ENCODE assay signal across 8 cellular contexts in the genomic region with DNA sequence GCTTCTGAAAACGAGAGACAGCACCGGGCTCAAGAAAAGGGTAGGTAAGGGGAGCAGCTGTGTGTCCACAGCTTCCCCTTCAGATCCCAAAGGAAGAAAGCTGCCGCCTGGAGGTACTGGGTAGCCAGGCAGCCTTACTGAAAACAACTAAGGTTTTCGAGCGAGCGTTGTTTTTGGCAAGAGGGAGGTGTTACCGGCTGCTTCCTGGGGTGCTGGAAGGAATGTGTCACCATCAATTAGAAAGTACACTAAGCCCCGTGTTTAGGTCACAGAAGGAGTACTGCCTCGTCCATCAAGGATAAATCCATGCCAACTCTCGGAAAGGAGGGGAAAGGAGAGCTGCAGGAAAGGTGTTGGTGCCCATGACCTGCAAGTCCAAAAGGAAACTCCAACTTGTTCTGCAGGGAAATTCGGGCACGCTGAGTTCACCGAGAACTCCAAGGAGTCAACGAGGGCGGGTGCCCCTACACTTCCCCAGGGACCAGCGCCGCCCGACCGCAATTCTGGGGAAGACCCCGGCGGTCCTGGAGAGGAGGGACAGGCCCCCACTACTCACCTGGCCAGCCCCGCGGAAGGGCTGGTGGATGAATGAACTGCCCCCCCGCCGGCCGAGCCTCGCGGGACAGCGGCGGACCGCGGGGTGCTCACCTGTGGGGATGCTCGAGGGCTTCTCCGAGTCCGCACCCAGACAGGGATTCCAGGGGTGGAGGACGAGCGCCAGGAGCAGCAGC. TPM values are rescaled to one million over a fixed set of nuclear protein-coding genes. Genes with fewer than 3 reads are reported as not detected.
DNase-seq lines count a peak whose midpoint lies in the region; ATAC-seq and TF ChIP-seq lines count a peak whose summit lies in the region.

No MANE protein-coding gene starts in this region.

- H3K4me2 ChIP-seq in smooth muscle cell = peak overlapping the region; percentile 89

- peak overlapping the region; percentile 11 for H2AFZ ChIP-seq in smooth muscle cell (ENCODE audit: low read depth)

- DNase-seq in AG09319 (ENCODE audit: extremely low read depth, low read depth) (no peak), HuH-7 (ENCODE audit: low spot score) (peak; percentile 56), SK-N-DZ (ENCODE audit: low spot score) (peak; percentile 82), dedifferentiated amniotic fluid mesenchymal stem cell (ENCODE audit: extremely low spot score) (peak; percentile 76), kidney epithelial cell (ENCODE audit: low read depth) (no peak), smooth muscle cell (lab: John Stamatoyannopoulos, UW; ENCODE audit: unreplicated experiment) (no peak), NK-92 (lab: John Stamatoyannopoulos, UW; ENCODE audit: unreplicated experiment) (no peak)

- no peaks in the 10 kb centered on the region for H3K36me3 ChIP-seq in kidney epithelial cell (ENCODE audit: control insufficient read depth, insufficient read depth, low read length)
- H3K36me3 ChIP-seq in smooth muscle cell (ENCODE audit: low read depth) = no peaks in the 10 kb centered on the region

- peak overlapping the region; percentile 93 for H3K9ac ChIP-seq in smooth muscle cell (ENCODE audit: low read depth)

- peak overlapping the region; percentile 96 for H3K27ac ChIP-seq in smooth muscle cell (ENCODE audit: low read depth)

- no peaks in the 10 kb centered on the region for H3K27me3 ChIP-seq in kidney epithelial cell (ENCODE audit: control insufficient read depth, insufficient read depth, low read length)
- no peaks in the 10 kb centered on the region for H3K27me3 ChIP-seq in smooth muscle cell (ENCODE audit: low read depth)

- peaks cover 27% of the 10 kb centered on the region for H3F3A ChIP-seq in smooth muscle cell (ENCODE audit: low read depth)

- WGBS in smooth muscle cell (ENCODE audit: low lambda C conversion rate) = 1% methylated on average over 37 of the region's 37 CpGs

- no peaks in the 10 kb centered on the region for H3K9me3 ChIP-seq in smooth muscle cell (replicated peaks; ENCODE audit: low read depth)

- ATAC-seq in GM18909 (IDR thresholded peaks at IDR 0.05; ENCODE audit: poor library complexity, unreplicated experiment) = peak; percentile 38

- peak; percentile 77 for TF ChIP-seq CTCF in AG09319 (IDR thresholded peaks at IDR 0.05; ENCODE audit: low read depth, low read length)
- peak; percentile 71 for TF ChIP-seq CTCF in kidney epithelial cell (IDR thresholded peaks at IDR 0.05; ENCODE audit: insufficient read depth, low read length, poor library complexity, severe bottlenecking)
- TF ChIP-seq CTCF in smooth muscle cell (IDR thresholded peaks at IDR 0.05; ENCODE audit: borderline replicate concordance, insufficient read depth, poor library complexity, severe bottlenecking) = peak; percentile 33

- peaks cover 55% of the 10 kb centered on the region for H4K20me1 ChIP-seq in smooth muscle cell (ENCODE audit: low read depth)

- H3K4me1 ChIP-seq in smooth muscle cell (ENCODE audit: low read depth) = peaks cover 12% of the 10 kb centered on the region

- H3K4me3 ChIP-seq in kidney epithelial cell (ENCODE audit: low read depth, low read length) (peak overlapping the region; percentile 61), smooth muscle cell (peak overlapping the region; percentile 88)

- H3K79me2 ChIP-seq in smooth muscle cell (ENCODE audit: low read depth) = peaks cover 70% of the 10 kb centered on the region

RNA-seq across cellular contexts. Expression of a gene that starts 0.6 kb away (rescaled TPM):
- 17.1 and 19.6 TPM in 2 replicates for polyA plus RNA-seq in SK-N-DZ (2014; cell fraction: cytosol; rRNA removed)
- polyA plus RNA-seq in SK-N-DZ (2014; cell fraction: nucleus; rRNA removed) = 35.8 and 50.0 TPM in 2 replicates
- total RNA-seq in kidney epithelial cell (32.5 and 38.5 TPM in 2 replicates), smooth muscle cell (658 and 786 TPM in 2 replicates)
- 293 and 372 TPM in 2 replicates for polyA plus RNA-seq in smooth muscle cell

Comparison
In these comparisons a context has a peak if more than half of its experiments do, and no peak if none do; other contexts are left out.
1. DNase-seq: peak in HuH-7 (single experiment), SK-N-DZ (single experiment) and dedifferentiated amniotic fluid mesenchymal stem cell (single experiment); none in AG09319 (single experiment), kidney epithelial cell (single experiment), smooth muscle cell (single experiment) and NK-92 (single experiment).
2. RNA of a gene that starts 0.6 kb away (total RNA-seq): 658 to 786 TPM in smooth muscle cell; 32.5 to 38.5 TPM in kidney epithelial cell; every median in the first group is over 10 times any median in the second.
3. Peak in every context shown above with its lines, with median percentiles within 50 percentile points of each other: CTCF ChIP-seq.